Comparison of ENCODE assay signal across 1 cellular context in the genomic region with DNA sequence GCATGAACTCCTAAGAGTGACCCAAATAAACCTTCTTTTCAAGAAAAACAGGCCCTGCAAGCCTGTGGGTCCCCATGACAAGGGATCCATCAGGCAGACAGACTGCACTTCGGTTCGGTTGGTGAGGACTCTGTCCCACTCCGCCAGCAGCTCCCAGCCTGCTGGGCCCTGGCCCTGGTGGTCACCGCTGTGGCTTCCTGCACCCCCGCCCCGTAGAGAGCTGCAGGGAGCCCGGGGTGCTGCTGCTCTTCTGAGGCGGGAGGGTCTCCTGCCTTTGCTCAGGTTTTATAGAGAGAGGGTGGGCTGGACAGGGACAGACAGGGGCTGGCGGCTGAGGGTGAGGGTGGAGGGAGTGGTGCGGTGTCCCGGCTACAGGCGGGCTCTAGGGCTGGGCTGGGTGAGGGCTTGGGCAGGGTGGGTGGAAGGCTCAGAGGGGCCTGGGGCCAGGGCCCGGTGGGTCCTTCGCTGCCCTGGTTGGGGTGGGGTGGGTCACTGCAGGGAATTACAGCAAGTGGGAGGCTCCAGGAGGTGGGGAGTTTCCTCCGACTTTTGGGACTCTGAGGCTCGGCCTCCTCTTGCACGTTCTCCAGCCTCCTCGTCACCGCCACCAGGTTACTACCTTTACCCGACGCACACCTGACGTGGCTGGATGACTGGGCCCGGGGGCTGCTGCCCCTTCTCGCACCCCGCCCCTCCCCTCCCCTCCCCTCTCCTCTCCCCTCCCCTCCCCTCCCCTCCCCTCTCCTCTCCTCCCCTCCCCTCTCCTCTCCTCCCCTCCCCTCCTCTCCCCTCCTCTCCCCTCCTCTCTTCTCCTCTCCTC.
TF ChIP-seq lines count a peak whose summit lies in the region.

No MANE protein-coding gene starts in this region.

TF ChIP-seq in H1, 55 proteins besides CTCF, POLR2A, EP300 and RAD21:
- TF ChIP-seq NRF1 (IDR thresholded peaks at IDR 0.05; ENCODE audit: low read depth, low read length) (no peak), SP4 (IDR thresholded peaks at IDR 0.05; ENCODE audit: low read length) (no peak), TEAD4 (IDR thresholded peaks at IDR 0.05; ENCODE audit: low read depth, low read length) (no peak), CHD2 (IDR thresholded peaks at IDR 0.05; ENCODE audit: low read length) (no peak), SP2 (IDR thresholded peaks at IDR 0.05; ENCODE audit: low read length) (no peak), SIRT6 (IDR thresholded peaks at IDR 0.05; ENCODE audit: low read length) (no peak), CBX8 (IDR thresholded peaks at IDR 0.05; ENCODE audit: borderline replicate concordance, low read depth, low read length) (no peak), YY1 (IDR thresholded peaks at IDR 0.05; ENCODE audit: low read depth, low read length) (no peak), HDAC2 (IDR thresholded peaks at IDR 0.05; ENCODE audit: borderline replicate concordance in 1 of 2, low read depth in 2 of 2, low read length in 2 of 2) (no peak), KDM5A (IDR thresholded peaks at IDR 0.05; ENCODE audit: low read length) (no peak), EGR1 (IDR thresholded peaks at IDR 0.05; ENCODE audit: borderline replicate concordance, low read depth, low read length) (no peak)
